36 cellular contexts compared by ENCODE assay signal in genomic region chr5:152642880-152643279, GRCh38.
"Had no signal": no experiment of that assay in that cellular context is flagged by ENCODE, and none has a peak within 500 bp of the region (broad histone marks: within the 10 kb centered on the region; RNA-seq: fewer than 3 reads in every experiment).

No MANE protein-coding gene starts in this region.

- H3K36me3 ChIP-seq: ascending aorta, cardiac muscle cell had no signal

- H3K4me1 Mint-ChIP-seq: activated CD4-positive, alpha-beta memory T cell treated with anti-CD3 and anti-CD28 coated beads, Interleukin-2, amount 10 ng/mL, durations not matched to agents 7 days and 5 days; activated CD4-positive, alpha-beta T cell treated with anti-CD3 and anti-CD28 coated beads for 36 hours; activated CD4-positive, alpha-beta T cell treated with anti-CD3 and anti-CD28 coated beads, Interleukin-2, amount 10 ng/mL, durations not matched to agents 7 days and 5 days; activated CD8-positive, alpha-beta memory T cell treated with anti-CD3 and anti-CD28 coated beads, Interleukin-2, amount 10 ng/mL, durations not matched to agents 7 days and 5 days; activated naive CD4-positive, alpha-beta T cell treated with anti-CD3 and anti-CD28 coated beads, Interleukin-2, amount 10 ng/mL, durations not matched to agents 7 days and 5 days; activated naive CD4-positive, alpha-beta T cell treated with anti-CD3 and anti-CD28 coated beads, Interleukin-2, amount 50 U/mL, for 24 hours; activated naive CD8-positive, alpha-beta T cell treated with anti-CD3 and anti-CD28 coated beads, Interleukin-2, amount 10 ng/mL, durations not matched to agents 7 days and 5 days; activated naive CD8-positive, alpha-beta T cell treated with anti-CD3 and anti-CD28 coated beads, Interleukin-2, amount 50 U/mL, for 24 hours; central memory CD8-positive, alpha-beta T cell had no signal

- H3K4me3 Mint-ChIP-seq: activated CD4-positive, alpha-beta memory T cell treated with anti-CD3 and anti-CD28 coated beads, Interleukin-2, amount 10 ng/mL, durations not matched to agents 7 days and 5 days; activated CD4-positive, alpha-beta T cell treated with anti-CD3 and anti-CD28 coated beads for 36 hours; activated CD4-positive, alpha-beta T cell treated with anti-CD3 and anti-CD28 coated beads, Interleukin-2, amount 10 ng/mL, durations not matched to agents 7 days and 5 days; activated CD8-positive, alpha-beta memory T cell treated with anti-CD3 and anti-CD28 coated beads, Interleukin-2, amount 10 ng/mL, durations not matched to agents 7 days and 5 days; activated CD8-positive, alpha-beta T cell treated with anti-CD3 and anti-CD28 coated beads, Interleukin-2, amount 10 ng/mL, durations not matched to agents 7 days and 5 days; activated naive CD4-positive, alpha-beta T cell treated with anti-CD3 and anti-CD28 coated beads, Interleukin-2, amount 10 ng/mL, durations not matched to agents 7 days and 5 days; activated naive CD4-positive, alpha-beta T cell treated with anti-CD3 and anti-CD28 coated beads, Interleukin-2, amount 50 U/mL, for 24 hours; activated naive CD8-positive, alpha-beta T cell; activated naive CD8-positive, alpha-beta T cell treated with anti-CD3 and anti-CD28 coated beads, Interleukin-2, amount 10 ng/mL, durations not matched to agents 7 days and 5 days; activated naive CD8-positive, alpha-beta T cell treated with anti-CD3 and anti-CD28 coated beads, Interleukin-2, amount 50 U/mL, for 24 hours; activated T-cell treated with anti-CD3 and anti-CD28 coated beads, Interleukin-2, amount 50 U/mL, for 24 hours; brain; central memory CD8-positive, alpha-beta T cell; T-helper 1 cell treated with Interleukin-12 subunit alpha and Interleukin-12 subunit beta and Interleukin-4 antibody, amounts not matched to agents 30 μg/mL and 1 μg/mL, for 36 hours; T-helper 2 cell treated with Interferon-gamma antibody and Interleukin-4, amounts not matched to agents 5 μg/mL and 100 μg/mL, for 36 hours had no signal

- H3K4me3 ChIP-seq: ascending aorta, cardiac muscle cell had no signal

- H3K27me3 Mint-ChIP-seq: activated CD4-positive, alpha-beta memory T cell treated with anti-CD3 and anti-CD28 coated beads, Interleukin-2, amount 10 ng/mL, durations not matched to agents 7 days and 5 days; activated CD4-positive, alpha-beta T cell treated with anti-CD3 and anti-CD28 coated beads for 36 hours; activated CD4-positive, alpha-beta T cell treated with anti-CD3 and anti-CD28 coated beads, Interleukin-2, amount 10 ng/mL, durations not matched to agents 7 days and 5 days; activated CD8-positive, alpha-beta memory T cell treated with anti-CD3 and anti-CD28 coated beads, Interleukin-2, amount 10 ng/mL, durations not matched to agents 7 days and 5 days; activated naive CD4-positive, alpha-beta T cell treated with anti-CD3 and anti-CD28 coated beads, Interleukin-2, amount 10 ng/mL, durations not matched to agents 7 days and 5 days; activated naive CD4-positive, alpha-beta T cell treated with anti-CD3 and anti-CD28 coated beads, Interleukin-2, amount 50 U/mL, for 24 hours; activated naive CD8-positive, alpha-beta T cell; activated naive CD8-positive, alpha-beta T cell treated with anti-CD3 and anti-CD28 coated beads, Interleukin-2, amount 10 ng/mL, durations not matched to agents 7 days and 5 days; activated naive CD8-positive, alpha-beta T cell treated with anti-CD3 and anti-CD28 coated beads, Interleukin-2, amount 50 U/mL, for 24 hours; activated T-cell treated with anti-CD3 and anti-CD28 coated beads, Interleukin-2, amount 50 U/mL, for 24 hours; brain; central memory CD8-positive, alpha-beta T cell had no signal

- H3K27ac Mint-ChIP-seq: activated CD4-positive, alpha-beta memory T cell treated with anti-CD3 and anti-CD28 coated beads, Interleukin-2, amount 10 ng/mL, durations not matched to agents 7 days and 5 days; activated CD4-positive, alpha-beta T cell treated with anti-CD3 and anti-CD28 coated beads for 36 hours; activated CD4-positive, alpha-beta T cell treated with anti-CD3 and anti-CD28 coated beads, Interleukin-2, amount 10 ng/mL, durations not matched to agents 7 days and 5 days; activated CD8-positive, alpha-beta memory T cell treated with anti-CD3 and anti-CD28 coated beads, Interleukin-2, amount 10 ng/mL, durations not matched to agents 7 days and 5 days; activated CD8-positive, alpha-beta T cell treated with anti-CD3 and anti-CD28 coated beads, Interleukin-2, amount 10 ng/mL, durations not matched to agents 7 days and 5 days; activated naive CD4-positive, alpha-beta T cell treated with anti-CD3 and anti-CD28 coated beads, Interleukin-2, amount 10 ng/mL, durations not matched to agents 7 days and 5 days; activated naive CD4-positive, alpha-beta T cell treated with anti-CD3 and anti-CD28 coated beads, Interleukin-2, amount 50 U/mL, for 24 hours; activated naive CD8-positive, alpha-beta T cell; activated naive CD8-positive, alpha-beta T cell treated with anti-CD3 and anti-CD28 coated beads, Interleukin-2, amount 10 ng/mL, durations not matched to agents 7 days and 5 days; activated naive CD8-positive, alpha-beta T cell treated with anti-CD3 and anti-CD28 coated beads, Interleukin-2, amount 50 U/mL, for 24 hours; activated T-cell treated with anti-CD3 and anti-CD28 coated beads, Interleukin-2, amount 50 U/mL, for 24 hours; activated T-helper 2 cell treated with anti-CD3 and anti-CD28 coated beads, Interferon-gamma antibody, Interleukin-2, Interleukin-4, amounts not matched to agents 10 μg/mL and 5 μg/mL and 100 μg/mL, durations not matched to agents 14 hours and 24 hours and 36 hours; T-helper 1 cell treated with Interleukin-12 subunit alpha and Interleukin-12 subunit beta and Interleukin-4 antibody, amounts not matched to agents 30 μg/mL and 1 μg/mL, for 36 hours; T-helper 2 cell treated with Interferon-gamma antibody and Interleukin-4, amounts not matched to agents 5 μg/mL and 100 μg/mL, for 36 hours had no signal

- ATAC-seq: activated CD4-positive, alpha-beta T cell treated with anti-CD3 and anti-CD28 coated beads for 36 hours; activated CD4-positive, CD25-positive, alpha-beta regulatory T cell treated with anti-CD3 and anti-CD28 coated beads, Interleukin-2, amount 50 U/mL, for 24 hours; activated CD8-positive, alpha-beta memory T cell treated with anti-CD3 and anti-CD28 coated beads, Interleukin-2, amount 10 ng/mL, durations not matched to agents 7 days and 5 days; activated CD8-positive, alpha-beta T cell treated with anti-CD3 and anti-CD28 coated beads, Interleukin-2, amount 10 ng/mL, durations not matched to agents 7 days and 5 days; activated naive CD8-positive, alpha-beta T cell treated with anti-CD3 and anti-CD28 coated beads, Interleukin-2, amount 50 U/mL, for 24 hours had no signal

- H3K9me3 Mint-ChIP-seq: activated CD4-positive, alpha-beta memory T cell treated with anti-CD3 and anti-CD28 coated beads, Interleukin-2, amount 10 ng/mL, durations not matched to agents 7 days and 5 days; activated CD4-positive, alpha-beta T cell treated with anti-CD3 and anti-CD28 coated beads, Interleukin-2, amount 10 ng/mL, durations not matched to agents 7 days and 5 days; activated naive CD4-positive, alpha-beta T cell treated with anti-CD3 and anti-CD28 coated beads, Interleukin-2, amount 10 ng/mL, durations not matched to agents 7 days and 5 days; activated naive CD8-positive, alpha-beta T cell treated with anti-CD3 and anti-CD28 coated beads, Interleukin-2, amount 50 U/mL, for 24 hours; T-helper 1 cell treated with Interleukin-12 subunit alpha and Interleukin-12 subunit beta and Interleukin-4 antibody, amounts not matched to agents 30 μg/mL and 1 μg/mL, for 36 hours had no signal

- DNase-seq: activated CD4-positive, alpha-beta memory T cell treated with anti-CD3 and anti-CD28 coated beads, Interleukin-2, amount 10 ng/mL, durations not matched to agents 7 days and 5 days; activated CD4-positive, alpha-beta T cell treated with anti-CD3 and anti-CD28 coated beads for 1 hour; activated CD4-positive, alpha-beta T cell treated with anti-CD3 and anti-CD28 coated beads for 36 hours; activated CD4-positive, alpha-beta T cell treated with anti-CD3 and anti-CD28 coated beads for 48 hours; activated CD4-positive, alpha-beta T cell treated with anti-CD3 and anti-CD28 coated beads, Interleukin-2, amount 10 ng/mL, durations not matched to agents 7 days and 5 days; activated CD4-positive, alpha-beta T cell treated with anti-CD3 and anti-CD28 coated beads, Interleukin-2, amount 50 U/mL, for 48 hours; activated CD4-positive, CD25-positive, alpha-beta regulatory T cell; activated CD8-positive, alpha-beta memory T cell treated with anti-CD3 and anti-CD28 coated beads for 24 hours; activated CD8-positive, alpha-beta memory T cell treated with anti-CD3 and anti-CD28 coated beads, Interleukin-2, amount 10 ng/mL, durations not matched to agents 7 days and 5 days; activated CD8-positive, alpha-beta memory T cell treated with anti-CD3 and anti-CD28 coated beads, Interleukin-2, amount 50 U/mL, for 48 hours; activated CD8-positive, alpha-beta T cell treated with anti-CD3 and anti-CD28 coated beads, Interleukin-2, amount 10 ng/mL, durations not matched to agents 7 days and 5 days; activated effector memory CD4-positive, alpha-beta T cell treated with Interleukin-2 at 50 U/mL for 16 hours; activated gamma-delta T cell; activated naive CD4-positive, alpha-beta T cell treated with anti-CD3 and anti-CD28 coated beads, Interleukin-2, amount 10 ng/mL, durations not matched to agents 7 days and 5 days; activated naive CD4-positive, alpha-beta T cell treated with Interleukin-2 at 50 U/mL for 16 hours; activated naive CD8-positive, alpha-beta T cell treated with anti-CD3 and anti-CD28 coated beads, Interleukin-2, amount 10 ng/mL, durations not matched to agents 7 days and 5 days; activated naive CD8-positive, alpha-beta T cell treated with anti-CD3 and anti-CD28 coated beads, Interleukin-2, amount 50 U/mL, for 24 hours; activated T-cell treated with anti-CD3 and anti-CD28 coated beads, Interleukin-2, amount 50 U/mL, for 24 hours; activated T-cell treated with anti-CD3 and anti-CD28 coated beads, Interleukin-2, amount 50 U/mL, for 48 hours; amygdala; caudate nucleus; cerebellar nuclear complex; T-helper 1 cell; T-helper 2 cell; T-helper 9 cell had no signal

- H3K27ac ChIP-seq: ascending aorta, cardiac muscle cell, VCaP had no signal

- H3K27me3 ChIP-seq: ascending aorta, cardiac muscle cell had no signal

- H3K9me3 ChIP-seq: ascending aorta had no signal

- H3K36me3 Mint-ChIP-seq: activated CD8-positive, alpha-beta memory T cell treated with anti-CD3 and anti-CD28 coated beads, Interleukin-2, amount 10 ng/mL, durations not matched to agents 7 days and 5 days; activated naive CD4-positive, alpha-beta T cell treated with anti-CD3 and anti-CD28 coated beads, Interleukin-2, amount 10 ng/mL, durations not matched to agents 7 days and 5 days; activated naive CD4-positive, alpha-beta T cell treated with anti-CD3 and anti-CD28 coated beads, Interleukin-2, amount 50 U/mL, for 24 hours; activated naive CD8-positive, alpha-beta T cell; activated naive CD8-positive, alpha-beta T cell treated with anti-CD3 and anti-CD28 coated beads, Interleukin-2, amount 10 ng/mL, durations not matched to agents 7 days and 5 days; brain had no signal
